In genomic region chr20:32707691-32708581, GRCh38 we compare ENCODE assay signal across 15 cellular contexts. TPM values are rescaled to one million over a fixed set of nuclear protein-coding genes. Genes with fewer than 3 reads are reported as not detected.
DNase-seq lines count a peak whose midpoint lies in the region; TF ChIP-seq lines count a peak whose summit lies in the region.
"Had no signal": no experiment of that assay in that cellular context is flagged by ENCODE, and none has a peak within 500 bp of the region (broad histone marks: within the 10 kb centered on the region; RNA-seq: fewer than 3 reads in every experiment).

No MANE protein-coding gene starts in this region.

- H3K9me3 Mint-ChIP-seq in activated CD4-positive, alpha-beta memory T cell treated with anti-CD3 and anti-CD28 coated beads for 36 hours: no peaks in the 10 kb centered on the region
- no peaks in the 10 kb centered on the region for H3K9me3 Mint-ChIP-seq in activated CD4-positive, alpha-beta memory T cell treated with anti-CD3 and anti-CD28 coated beads, Interleukin-2, amount 10 ng/mL, durations not matched to agents 7 days and 5 days
- no peaks in the 10 kb centered on the region for H3K9me3 Mint-ChIP-seq in neural crest cell
- H3K9me3 Mint-ChIP-seq: brain; T-helper 2 cell treated with Interferon-gamma antibody and Interleukin-4, amounts not matched to agents 5 μg/mL and 100 μg/mL, for 36 hours had no signal

- no peaks in the 10 kb centered on the region for H3K27me3 ChIP-seq in OCI-LY1 (ENCODE audit: insufficient read depth, low read length)
- H3K27me3 ChIP-seq: esophagus muscularis mucosa, neutrophil had no signal

- no peaks in the 10 kb centered on the region for H3F3A ChIP-seq in OCI-LY1 (ENCODE audit: insufficient read depth, low read length)

- H3K4me1 Mint-ChIP-seq in activated CD4-positive, alpha-beta memory T cell treated with anti-CD3 and anti-CD28 coated beads for 36 hours (ENCODE audit: low read depth): peaks cover 7% of the 10 kb centered on the region
- peaks cover 6% of the 10 kb centered on the region for H3K4me1 Mint-ChIP-seq in activated CD4-positive, alpha-beta memory T cell treated with anti-CD3 and anti-CD28 coated beads, Interleukin-2, amount 10 ng/mL, durations not matched to agents 7 days and 5 days
- peaks cover 19% of the 10 kb centered on the region for H3K4me1 Mint-ChIP-seq in neural crest cell

- POLR2A ChIA-PET in activated CD4-positive, alpha-beta memory T cell treated with anti-CD3 and anti-CD28 coated beads for 36 hours (lab: Charles Lee): no interaction called here
- POLR2A ChIA-PET in activated CD4-positive, alpha-beta memory T cell treated with anti-CD3 and anti-CD28 coated beads, Interleukin-2, amount 10 ng/mL, durations not matched to agents 7 days and 5 days (lab: Charles Lee): no interaction called here

- no peaks in the 10 kb centered on the region for H3K9me3 ChIP-seq in OCI-LY1 (ENCODE audit: low read length)
- H3K9me3 ChIP-seq: esophagus muscularis mucosa, neutrophil had no signal

- CTCF ChIA-PET in activated CD4-positive, alpha-beta memory T cell treated with anti-CD3 and anti-CD28 coated beads for 36 hours (lab: Charles Lee): interaction anchor here (3.0 kb wide), 1 partner anchor 70 kb away, joined by 15 read pairs; no protein-coding TSS in a partner anchor
- CTCF ChIA-PET in activated CD4-positive, alpha-beta memory T cell treated with anti-CD3 and anti-CD28 coated beads, Interleukin-2, amount 10 ng/mL, durations not matched to agents 7 days and 5 days (lab: Charles Lee): no interaction called here

- no peak overlapping the region for H2AFZ ChIP-seq in OCI-LY1 (ENCODE audit: low read length)

- TF ChIP-seq CTCF in OCI-LY1 (IDR thresholded peaks at IDR 0.05; ENCODE audit: low read length): no peak
- TF ChIP-seq CTCF in neural crest cell (conservative IDR thresholded peaks at IDR 0.05): no peak

- H3K27me3 Mint-ChIP-seq in activated CD4-positive, alpha-beta memory T cell treated with anti-CD3 and anti-CD28 coated beads for 36 hours: no peaks in the 10 kb centered on the region
- no peaks in the 10 kb centered on the region for H3K27me3 Mint-ChIP-seq in activated CD4-positive, alpha-beta memory T cell treated with anti-CD3 and anti-CD28 coated beads, Interleukin-2, amount 10 ng/mL, durations not matched to agents 7 days and 5 days
- no peaks in the 10 kb centered on the region for H3K27me3 Mint-ChIP-seq in neural crest cell (ENCODE audit: low read depth)
- H3K27me3 Mint-ChIP-seq: brain had no signal

- H3K36me3 Mint-ChIP-seq in activated CD4-positive, alpha-beta memory T cell treated with anti-CD3 and anti-CD28 coated beads for 36 hours: peaks cover 17% of the 10 kb centered on the region
- H3K36me3 Mint-ChIP-seq in activated CD4-positive, alpha-beta memory T cell treated with anti-CD3 and anti-CD28 coated beads, Interleukin-2, amount 10 ng/mL, durations not matched to agents 7 days and 5 days (ENCODE audit: low read depth): peaks cover 24% of the 10 kb centered on the region
- peaks cover 7% of the 10 kb centered on the region for H3K36me3 Mint-ChIP-seq in neural crest cell (ENCODE audit: low read depth)

- peak overlapping the region; percentile 25 for H3K27ac ChIP-seq in OCI-LY1 (ENCODE audit: low read depth, low read length, poor library complexity, severe bottlenecking)
- H3K27ac ChIP-seq: neutrophil had no signal

- peaks cover 36% of the 10 kb centered on the region for H3K4me1 ChIP-seq in OCI-LY1 (ENCODE audit: insufficient read depth, low read length, severe bottlenecking)

- no peak overlapping the region for H3K4me3 Mint-ChIP-seq in activated CD4-positive, alpha-beta memory T cell treated with anti-CD3 and anti-CD28 coated beads for 36 hours
- no peak overlapping the region for H3K4me3 Mint-ChIP-seq in activated CD4-positive, alpha-beta memory T cell treated with anti-CD3 and anti-CD28 coated beads, Interleukin-2, amount 10 ng/mL, durations not matched to agents 7 days and 5 days
- H3K4me3 Mint-ChIP-seq in neural crest cell: no peak overlapping the region
- H3K4me3 Mint-ChIP-seq: brain; T-helper 2 cell treated with Interferon-gamma antibody and Interleukin-4, amounts not matched to agents 5 μg/mL and 100 μg/mL, for 36 hours had no signal

- intact Hi-C loops in activated CD4-positive, alpha-beta memory T cell treated with anti-CD3 and anti-CD28 coated beads for 36 hours (cut with micrococcal nuclease): no loop called here

- no peak overlapping the region for H3K4me3 ChIP-seq in OCI-LY1 (ENCODE audit: low read depth, low read length, poor library complexity, severe bottlenecking)
- H3K4me3 ChIP-seq: esophagus muscularis mucosa had no signal

- H3K27ac Mint-ChIP-seq in activated CD4-positive, alpha-beta memory T cell treated with anti-CD3 and anti-CD28 coated beads for 36 hours: peak overlapping the region; percentile 52
- H3K27ac Mint-ChIP-seq in activated CD4-positive, alpha-beta memory T cell treated with anti-CD3 and anti-CD28 coated beads, Interleukin-2, amount 10 ng/mL, durations not matched to agents 7 days and 5 days: no peak overlapping the region
- peak overlapping the region; percentile 8 for H3K27ac Mint-ChIP-seq in neural crest cell (ENCODE audit: unreplicated experiment)
- H3K27ac Mint-ChIP-seq: T-helper 2 cell treated with Interferon-gamma antibody and Interleukin-4, amounts not matched to agents 5 μg/mL and 100 μg/mL, for 36 hours had no signal

- DNase-seq in activated CD4-positive, alpha-beta memory T cell treated with anti-CD3 and anti-CD28 coated beads for 36 hours: no peak
- no peak for DNase-seq in activated CD4-positive, alpha-beta memory T cell treated with anti-CD3 and anti-CD28 coated beads, Interleukin-2, amount 10 ng/mL, durations not matched to agents 7 days and 5 days
- DNase-seq in dermis blood vessel endothelial cell: peak; percentile 72
- no peak for DNase-seq in neural crest cell (ENCODE audit: low read depth, low spot score)
- DNase-seq in HPDE6-E6E7 (ENCODE audit: extremely low spot score): no peak
- DNase-seq in 8988T: no peak
- DNase-seq in stimulated activated naive CD4-positive, alpha-beta T cell (lab: John Stamatoyannopoulos, UW): no peak
- DNase-seq: DMS79 treated with DMSO at 0.1 percent for 48 hours had no signal

- H3K4me2 ChIP-seq in OCI-LY1 (ENCODE audit: low read length): no peak overlapping the region

- no peaks in the 10 kb centered on the region for H3K79me2 ChIP-seq in OCI-LY1 (ENCODE audit: insufficient read depth, low read length)

- H3K9me2 ChIP-seq in OCI-LY1 (ENCODE audit: low read depth, low read length): no peaks in the 10 kb centered on the region

- no peak overlapping the region for H3K9ac ChIP-seq in OCI-LY1 (ENCODE audit: low read length)

- no peaks in the 10 kb centered on the region for H4K20me1 ChIP-seq in OCI-LY1 (ENCODE audit: insufficient read depth, low read length)

- peaks cover 33% of the 10 kb centered on the region for H3K36me3 ChIP-seq in OCI-LY1 (ENCODE audit: insufficient read depth, low read length)

RNA-seq across cellular contexts. Expression of gene C20orf203, which starts 34.2 kb away (rescaled TPM):
- total RNA-seq in activated CD4-positive, alpha-beta memory T cell treated with anti-CD3 and anti-CD28 coated beads for 36 hours: under 1 TPM in 1 of 2 experiments, not detected in 1; 0.05 TPM
- under 1 TPM; 0.13 to 0.15 TPM for total RNA-seq in activated CD4-positive, alpha-beta memory T cell treated with anti-CD3 and anti-CD28 coated beads, Interleukin-2, amount 10 ng/mL, durations not matched to agents 7 days and 5 days
- total RNA-seq in dermis blood vessel endothelial cell (not detected in 2 replicates), neural crest cell (0.26 TPM in 1 of 2 replicates, not detected in the other)
- total RNA-seq: A673, kidney epithelial cell had no signal

RNA-seq across cellular contexts. Expression of gene COMMD7, which starts 35.3 kb away (rescaled TPM):
- 10 to 100 TPM; 38.1 to 39.6 TPM for total RNA-seq in activated CD4-positive, alpha-beta memory T cell treated with anti-CD3 and anti-CD28 coated beads for 36 hours
- total RNA-seq in activated CD4-positive, alpha-beta memory T cell treated with anti-CD3 and anti-CD28 coated beads, Interleukin-2, amount 10 ng/mL, durations not matched to agents 7 days and 5 days: 10 to 100 TPM; 61.7 to 62.6 TPM
- total RNA-seq in dermis blood vessel endothelial cell: 24.4 and 28.1 TPM in 2 replicates
- 60.4 and 65.3 TPM in 2 replicates for total RNA-seq in neural crest cell

RNA-seq across cellular contexts. Expression of gene DNMT3B, which starts 54.2 kb away (rescaled TPM):
- 1 to 10 TPM; 1.7 to 2.0 TPM for total RNA-seq in activated CD4-positive, alpha-beta memory T cell treated with anti-CD3 and anti-CD28 coated beads for 36 hours
- total RNA-seq in activated CD4-positive, alpha-beta memory T cell treated with anti-CD3 and anti-CD28 coated beads, Interleukin-2, amount 10 ng/mL, durations not matched to agents 7 days and 5 days: 1 to 10 TPM; 2.2 to 2.4 TPM
- total RNA-seq in dermis blood vessel endothelial cell: 2.9 and 5.5 TPM in 2 replicates
- total RNA-seq in neural crest cell: 57.3 and 58.0 TPM in 2 replicates
